In the genomic region with DNA sequence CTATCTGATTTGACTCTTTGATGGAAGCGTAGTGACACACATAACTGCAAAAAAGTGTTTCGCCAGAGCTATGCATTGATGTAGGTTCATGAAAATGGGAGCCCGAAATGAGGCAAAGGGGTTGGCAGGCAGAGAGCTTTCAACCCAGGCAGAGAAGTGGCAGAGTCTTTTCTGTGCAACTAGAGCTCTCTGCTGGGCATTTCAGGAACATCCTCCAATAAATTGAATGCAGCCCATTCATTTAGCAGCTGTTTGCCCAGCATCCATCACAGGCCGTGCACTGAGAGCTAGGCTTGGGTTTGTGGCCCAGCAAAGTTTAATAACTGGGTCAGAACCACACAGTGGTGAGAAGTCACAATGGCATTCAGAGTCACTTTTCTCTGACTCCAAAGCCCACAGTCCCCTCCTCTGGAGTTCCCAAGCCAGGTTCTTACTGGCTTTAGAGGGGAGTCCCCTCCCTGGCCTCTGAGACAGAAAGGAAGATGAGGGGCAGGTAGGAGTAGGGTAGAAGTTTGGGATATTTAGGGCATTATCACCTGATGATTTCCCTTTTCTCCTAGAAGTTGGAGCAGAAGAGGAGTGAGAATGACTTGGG, we compare ENCODE assay signal across 8 cellular contexts. TPM values are rescaled to one million over a fixed set of nuclear protein-coding genes. Genes with fewer than 3 reads are reported as not detected.
DNase-seq lines count a peak whose midpoint lies in the region; ATAC-seq, FAIRE-seq and TF ChIP-seq lines count a peak whose summit lies in the region.

No MANE protein-coding gene starts in this region.

- no peak overlapping the region for H3K4me3 Mint-ChIP-seq in stimulated activated naive B cell treated with anti-CD40 and anti-IgM and Interleukin-4, amounts not matched to agents 10 μg/mL and 1 μg/mL and 100 μg/mL, for 72 hours
- no peak overlapping the region for H3K4me3 Mint-ChIP-seq in activated naive CD8-positive, alpha-beta T cell treated with anti-CD3 and anti-CD28 coated beads for 36 hours

- H3K36me3 Mint-ChIP-seq in stimulated activated naive B cell treated with anti-CD40 and anti-IgM and Interleukin-4, amounts not matched to agents 10 μg/mL and 1 μg/mL and 100 μg/mL, for 72 hours: no peaks in the 10 kb centered on the region
- no peaks in the 10 kb centered on the region for H3K36me3 Mint-ChIP-seq in activated naive CD8-positive, alpha-beta T cell treated with anti-CD3 and anti-CD28 coated beads for 36 hours

- TF ChIP-seq CTCF in left ventricle myocardium inferior (IDR thresholded peaks at IDR 0.05; ENCODE audit: borderline replicate concordance): peak; percentile 45
- peak; percentile 48 for TF ChIP-seq CTCF in NB4 (IDR thresholded peaks at IDR 0.05; ENCODE audit: low read depth, low read length)

- no peak for FAIRE-seq in GM12892 (lab: Jason Lieb, UNC)

- H3K4me1 ChIP-seq in left ventricle myocardium inferior: no peaks in the 10 kb centered on the region

- no peaks in the 10 kb centered on the region for H3K4me1 Mint-ChIP-seq in stimulated activated naive B cell treated with anti-CD40 and anti-IgM and Interleukin-4, amounts not matched to agents 10 μg/mL and 1 μg/mL and 100 μg/mL, for 72 hours
- no peaks in the 10 kb centered on the region for H3K4me1 Mint-ChIP-seq in activated naive CD8-positive, alpha-beta T cell treated with anti-CD3 and anti-CD28 coated beads for 36 hours

- H3K9me3 Mint-ChIP-seq in stimulated activated naive B cell treated with anti-CD40 and anti-IgM and Interleukin-4, amounts not matched to agents 10 μg/mL and 1 μg/mL and 100 μg/mL, for 72 hours: no peaks in the 10 kb centered on the region
- no peaks in the 10 kb centered on the region for H3K9me3 Mint-ChIP-seq in activated naive CD8-positive, alpha-beta T cell treated with anti-CD3 and anti-CD28 coated beads for 36 hours

- peaks cover 56% of the 10 kb centered on the region for H3K27me3 ChIP-seq in left ventricle myocardium inferior (ENCODE audit: low read depth)

- ATAC-seq in left ventricle myocardium superior: no peak
- ATAC-seq in stimulated activated naive B cell treated with anti-CD40 and anti-IgM and Interleukin-4, amounts not matched to agents 10 μg/mL and 1 μg/mL and 100 μg/mL, for 72 hours (replicated peaks): peak; percentile 52 to 73

- no peak overlapping the region for H3K27ac ChIP-seq in left ventricle myocardium inferior (replicated peaks)

- intact Hi-C loops in left ventricle myocardium inferior (cut with micrococcal nuclease): no loop called here
- intact Hi-C loops in left ventricle myocardium superior (cut with micrococcal nuclease): no loop called here

- H3K9me3 ChIP-seq in left ventricle myocardium inferior (replicated peaks): no peaks in the 10 kb centered on the region

- TF ChIP-seq POLR2A in NB4 (IDR thresholded peaks at IDR 0.05; ENCODE audit: extremely low read depth, insufficient read length) (no peak), GM12892 (IDR thresholded peaks at IDR 0.05; ENCODE audit: low read depth, low read length) (no peak)

- H3K36me3 ChIP-seq in left ventricle myocardium inferior: no peaks in the 10 kb centered on the region

- no peak overlapping the region for H3K27ac Mint-ChIP-seq in stimulated activated naive B cell treated with anti-CD40 and anti-IgM and Interleukin-4, amounts not matched to agents 10 μg/mL and 1 μg/mL and 100 μg/mL, for 72 hours
- H3K27ac Mint-ChIP-seq in activated naive CD8-positive, alpha-beta T cell treated with anti-CD3 and anti-CD28 coated beads for 36 hours: no peak overlapping the region

- no peak overlapping the region for H3K4me3 ChIP-seq in left ventricle myocardium inferior
- no peak overlapping the region for H3K4me3 ChIP-seq in NB4 (ENCODE audit: low read depth, low read length)

- DNase-seq in left ventricle myocardium inferior: no peak
- DNase-seq in left ventricle myocardium superior: no peak
- peak; percentile 67 for DNase-seq in NB4 (ENCODE audit: low read depth)
- peak; percentile 7 for DNase-seq in SKM-1 (lab: John Stamatoyannopoulos, UW; ENCODE audit: unreplicated experiment)
- DNase-seq in fibroblast of the conjunctiva (ENCODE audit: low read depth): peak; percentile 34
- DNase-seq in stimulated activated naive B cell treated with anti-CD40 and anti-IgM and Interleukin-4, amounts not matched to agents 10 μg/mL and 1 μg/mL and 100 μg/mL, for 72 hours: no peak
- no peak for DNase-seq in GM12892 (ENCODE audit: insufficient read length)
- no peak for DNase-seq in activated naive CD8-positive, alpha-beta T cell treated with anti-CD3 and anti-CD28 coated beads for 36 hours

- H3K27me3 Mint-ChIP-seq in stimulated activated naive B cell treated with anti-CD40 and anti-IgM and Interleukin-4, amounts not matched to agents 10 μg/mL and 1 μg/mL and 100 μg/mL, for 72 hours: peaks cover 40 to 45% of the 10 kb centered on the region in 2 donors
- peaks cover 17% of the 10 kb centered on the region for H3K27me3 Mint-ChIP-seq in activated naive CD8-positive, alpha-beta T cell treated with anti-CD3 and anti-CD28 coated beads for 36 hours

RNA-seq across cellular contexts. Expression of gene ELMO2, which starts 31.8 kb away (rescaled TPM):
- total RNA-seq in left ventricle myocardium inferior: 28.5 TPM
- total RNA-seq in left ventricle myocardium superior: 37.1 TPM
- polyA plus RNA-seq in GM12892 (2012; ENCODE audit: missing spikeins): 18.1 TPM
- 10 to 100 TPM; 33.3 to 36.0 TPM for total RNA-seq in activated naive CD8-positive, alpha-beta T cell treated with anti-CD3 and anti-CD28 coated beads for 36 hours

Comparison
In these comparisons a context has a peak if more than half of its experiments do, and no peak if none do; other contexts are left out.
1. DNase-seq: peak in NB4 (single experiment), SKM-1 (single experiment) and fibroblast of the conjunctiva (single experiment); none in left ventricle myocardium inferior (single experiment), left ventricle myocardium superior (single experiment), stimulated activated naive B cell treated with anti-CD40 and anti-IgM and Interleukin-4, amounts not matched to agents 10 μg/mL and 1 μg/mL and 100 μg/mL, for 72 hours (single experiment), GM12892 (single experiment) and activated naive CD8-positive, alpha-beta T cell treated with anti-CD3 and anti-CD28 coated beads for 36 hours (single experiment).